18 cellular contexts compared by ENCODE assay signal in genomic region chr5:175681045-175681974, GRCh38. TPM values are rescaled to one million over a fixed set of nuclear protein-coding genes. Genes with fewer than 3 reads are reported as not detected.
DNase-seq lines count a peak whose midpoint lies in the region; ATAC-seq and TF ChIP-seq lines count a peak whose summit lies in the region.
"Had no signal": no experiment of that assay in that cellular context is flagged by ENCODE, and none has a peak within 500 bp of the region (broad histone marks: within the 10 kb centered on the region; RNA-seq: fewer than 3 reads in every experiment).

No MANE protein-coding gene starts in this region.

- no peak overlapping the region for H3K4me3 Mint-ChIP-seq in mesothelial cell of epicardium
- H3K4me3 Mint-ChIP-seq: activated CD4-positive, alpha-beta T cell treated with anti-CD3 and anti-CD28 coated beads, Interleukin-2, amount 10 ng/mL, durations not matched to agents 7 days and 5 days had no signal

- H3K79me2 ChIP-seq in osteoblast (ENCODE audit: insufficient read depth, low read length): no peaks in the 10 kb centered on the region

- H3K36me3 ChIP-seq in osteoblast (ENCODE audit: insufficient read depth, low read length): no peaks in the 10 kb centered on the region
- H3K36me3 ChIP-seq: pancreas had no signal

- H3K27ac Mint-ChIP-seq in mesothelial cell of epicardium: no peak overlapping the region
- H3K27ac Mint-ChIP-seq: activated CD4-positive, alpha-beta T cell treated with anti-CD3 and anti-CD28 coated beads, Interleukin-2, amount 10 ng/mL, durations not matched to agents 7 days and 5 days; activated naive CD4-positive, alpha-beta T cell treated with anti-CD3 and anti-CD28 coated beads, Interleukin-2, amount 50 U/mL, for 72 hours had no signal

- CTCF ChIA-PET in RWPE1 (lab: Yijun Ruan, JAX): interaction anchor here (0.6 kb wide), 1 partner anchor 10 kb away, joined by 4 read pairs; no protein-coding TSS in a partner anchor

- POLR2A ChIA-PET in RWPE1 (lab: Yijun Ruan, JAX; ENCODE audit: low non-redundant PET): no interaction called here

- no peaks in the 10 kb centered on the region for H3K36me3 Mint-ChIP-seq in mesothelial cell of epicardium

- TF ChIP-seq CTCF in RWPE1 (conservative IDR thresholded peaks at IDR 0.05; ENCODE audit: low read depth) (no peak), osteoblast (IDR thresholded peaks at IDR 0.05; ENCODE audit: extremely low read depth, low read depth, low read length) (no peak), mesothelial cell of epicardium (IDR thresholded peaks at IDR 0.05; ENCODE audit: unreplicated experiment) (no peak)

- H2AFZ ChIP-seq in osteoblast (ENCODE audit: low read length): no peak overlapping the region

- ATAC-seq in Right ventricle myocardium superior (ENCODE audit: poor library complexity) (peak; percentile 85), HG03175 (IDR thresholded peaks at IDR 0.05; ENCODE audit: unreplicated experiment) (no peak)
- ATAC-seq: activated naive CD4-positive, alpha-beta T cell treated with anti-CD3 and anti-CD28 coated beads, Interleukin-2, amount 50 U/mL, for 72 hours; HepG2 had no signal

- H3K4me1 ChIP-seq in osteoblast (ENCODE audit: insufficient read depth, low read length): no peaks in the 10 kb centered on the region

- H3K27ac ChIP-seq in RWPE1: no peak overlapping the region
- H3K27ac ChIP-seq in osteoblast (ENCODE audit: low read depth, low read length): no peak overlapping the region
- H3K27ac ChIP-seq: pancreas had no signal

- intact Hi-C loops in Right ventricle myocardium superior (cut with DNase I): loop anchor here (10.0 kb wide), 1 partner anchor 107 kb away; no protein-coding TSS in a partner anchor

- H3K27me3 ChIP-seq in osteoblast (ENCODE audit: insufficient read depth, low read length): no peaks in the 10 kb centered on the region
- H3K27me3 ChIP-seq: pancreas had no signal

- peaks cover 56% of the 10 kb centered on the region for H3K27me3 Mint-ChIP-seq in mesothelial cell of epicardium (ENCODE audit: low read depth)
- H3K27me3 Mint-ChIP-seq: activated CD4-positive, alpha-beta T cell treated with anti-CD3 and anti-CD28 coated beads, Interleukin-2, amount 10 ng/mL, durations not matched to agents 7 days and 5 days had no signal

- no peaks in the 10 kb centered on the region for H3K4me1 Mint-ChIP-seq in mesothelial cell of epicardium

- in situ Hi-C loops in G401 (cut with HindIII; ENCODE audit: low sequenced_read_pairs): no loop called here

- DNase-seq in G401 (ENCODE audit: low spot score): peak; percentile 65
- peak; percentile 25 for DNase-seq in RWPE1 (ENCODE audit: low spot score)
- DNase-seq in Right ventricle myocardium superior: no peak
- DNase-seq in osteoblast (ENCODE audit: insufficient read length, low spot score, missing footprints): peak; percentile 35
- DNase-seq in mesothelial cell of epicardium (ENCODE audit: low spot score in 2 of 2, unreplicated experiment in 2 of 2): no peak
- no peak for DNase-seq in cortex of kidney (lab: John Stamatoyannopoulos, UW)
- no peak for DNase-seq in midbrain (lab: John Stamatoyannopoulos, UW)
- DNase-seq: activated CD4-positive, alpha-beta T cell treated with anti-CD3 and anti-CD28 coated beads, Interleukin-2, amount 10 ng/mL, durations not matched to agents 7 days and 5 days; activated T-cell treated with anti-CD3 and anti-CD28 coated beads, Interleukin-2, amount 50 U/mL, for 1 hour; HCEC 1CT; mesendoderm; MM.1S; stimulated activated CD4-positive, alpha-beta T cell treated with anti-CD3 and anti-CD28 coated beads, Interleukin-12 subunit alpha, Interleukin-12 subunit beta, amount 100 ng/mL, for 4 hours had no signal

- H3K9me3 ChIP-seq in osteoblast (ENCODE audit: low read depth, low read length): no peaks in the 10 kb centered on the region
- H3K9me3 ChIP-seq: pancreas had no signal

- no peaks in the 10 kb centered on the region for H4K20me1 ChIP-seq in osteoblast (ENCODE audit: insufficient read depth, low read length)

- H3K4me3 ChIP-seq in osteoblast (ENCODE audit: insufficient read depth, low read length): no peak overlapping the region
- H3K4me3 ChIP-seq: pancreas had no signal

- no peak overlapping the region for H3K4me2 ChIP-seq in osteoblast (ENCODE audit: insufficient read depth, low read length)

- H3K9me3 Mint-ChIP-seq in mesothelial cell of epicardium: no peaks in the 10 kb centered on the region
- H3K9me3 Mint-ChIP-seq: activated CD4-positive, alpha-beta T cell treated with anti-CD3 and anti-CD28 coated beads, Interleukin-2, amount 10 ng/mL, durations not matched to agents 7 days and 5 days; activated naive CD4-positive, alpha-beta T cell treated with anti-CD3 and anti-CD28 coated beads, Interleukin-2, amount 50 U/mL, for 72 hours had no signal

RNA-seq across cellular contexts. Expression of gene HRH2, which starts 23.4 kb away (rescaled TPM):
- not detected in 2 replicates for total RNA-seq in G401 (2014; rRNA removed; shearing (Covaris generic))
- total RNA-seq in Right ventricle myocardium superior (41.2 TPM), osteoblast (0.36 and 0.59 TPM in 2 replicates), mesothelial cell of epicardium (2.1 to 2.8 TPM (median 2.6 TPM) in 3 replicates)
- total RNA-seq: fibroblast of villous mesenchyme, HepG2 had no signal

Comparison
In these comparisons a context has a peak if more than half of its experiments do, and no peak if none do; other contexts are left out.
1. DNase-seq: peak in G401 (single experiment), RWPE1 (single experiment) and osteoblast (single experiment); none in Right ventricle myocardium superior (single experiment), mesothelial cell of epicardium (0 of 2), cortex of kidney (single experiment) and midbrain (single experiment).
2. RNA of gene HRH2, which starts 23.4 kb away (total RNA-seq): 41.2 TPM in Right ventricle myocardium superior (single experiment); 2.1 to 2.8 TPM in mesothelial cell of epicardium, 0.36 to 0.59 TPM in osteoblast and not detected in G401; every median in the first group is over 10 times any median in the second.